ENCODE assay signal across 9 cellular contexts in genomic region chr6:31736768-31737314, GRCh38. TPM values are rescaled to one million over a fixed set of nuclear protein-coding genes. Genes with fewer than 3 reads are reported as not detected.
DNase-seq lines count a peak whose midpoint lies in the region; ATAC-seq and TF ChIP-seq lines count a peak whose summit lies in the region.
"Had no signal": no experiment of that assay in that cellular context is flagged by ENCODE, and none has a peak within 500 bp of the region (broad histone marks: within the 10 kb centered on the region; RNA-seq: fewer than 3 reads in every experiment).

No MANE protein-coding gene starts in this region.

- peak overlapping the region; percentile 96 to 99 (median 98) for H3K27ac ChIP-seq in transverse colon

- H3K9me3 ChIP-seq in transverse colon, result no peaks in the 10 kb centered on the region

- peaks cover 68% of the 10 kb centered on the region for H3K4me1 Mint-ChIP-seq in activated CD4-positive, alpha-beta T cell treated with anti-CD3 and anti-CD28 coated beads, Interleukin-2, amount 10 ng/mL, durations not matched to agents 7 days and 5 days

- H3K27ac Mint-ChIP-seq in activated CD4-positive, alpha-beta T cell treated with anti-CD3 and anti-CD28 coated beads, Interleukin-2, amount 10 ng/mL, durations not matched to agents 7 days and 5 days, result peak overlapping the region; percentile 96

- no peaks in the 10 kb centered on the region for H3K27me3 ChIP-seq in transverse colon

- intact Hi-C loops in lower leg skin (cut with DNase I; ENCODE audit: low total_unique reads), result no loop called here
- intact Hi-C loops in transverse colon (cut with DNase I; ENCODE audit: low total_unique reads), result no loop called here

- H3K27me3 Mint-ChIP-seq in activated CD4-positive, alpha-beta T cell treated with anti-CD3 and anti-CD28 coated beads, Interleukin-2, amount 10 ng/mL, durations not matched to agents 7 days and 5 days, result no peaks in the 10 kb centered on the region

- no peak for DNase-seq in activated CD4-positive, alpha-beta T cell treated with anti-CD3 and anti-CD28 coated beads, Interleukin-2, amount 10 ng/mL, durations not matched to agents 7 days and 5 days
- no peak for DNase-seq in activated CD4-positive, alpha-beta T cell treated with anti-CD3 and anti-CD28 coated beads, Interleukin-2, amount 50 U/mL, for 48 hours
- no peak for DNase-seq in astrocyte of the spinal cord (ENCODE audit: low read depth, low spot score)
- DNase-seq in lower leg skin (ENCODE audit: low spot score in 2 of 2), result no peak
- peak; percentile 26 for DNase-seq in transverse colon
- DNase-seq in NOMO-1 treated with dmso at 0.1 percent for 144 hours (lab: John Stamatoyannopoulos, UW; ENCODE audit: unreplicated experiment), result no peak
- DNase-seq in DMS153 treated with DMSO at 0.1 percent for 48 hours (lab: John Stamatoyannopoulos, UW; ENCODE audit: unreplicated experiment), result no peak

- H3K9me3 Mint-ChIP-seq in activated CD4-positive, alpha-beta T cell treated with anti-CD3 and anti-CD28 coated beads, Interleukin-2, amount 10 ng/mL, durations not matched to agents 7 days and 5 days, result no peaks in the 10 kb centered on the region

- TF ChIP-seq POLR2A in lower leg skin (IDR thresholded peaks at IDR 0.05), result no peak
- no peak for TF ChIP-seq POLR2A in transverse colon (IDR thresholded peaks at IDR 0.05)

- H3K36me3 ChIP-seq in transverse colon, result peaks cover 0 to 21% (median 8%) of the 10 kb centered on the region in 4 donors

- POLR2A ChIA-PET in activated CD4-positive, alpha-beta T cell treated with anti-CD3 and anti-CD28 coated beads, Interleukin-2, amount 10 ng/mL, durations not matched to agents 7 days and 5 days (lab: Charles Lee), result interaction anchor here (0.6 to 2.7 kb wide), 4 partner anchors 11 to 90 kb away, joined by 3 to 9 read pairs (median 6); partner anchors contain the start of genes ABHD16A, HSPA1B and LSM2

- peaks cover 42% of the 10 kb centered on the region for H3K36me3 Mint-ChIP-seq in activated CD4-positive, alpha-beta T cell treated with anti-CD3 and anti-CD28 coated beads, Interleukin-2, amount 10 ng/mL, durations not matched to agents 7 days and 5 days (ENCODE audit: low read depth)

- H3K4me1 ChIP-seq in transverse colon, result peaks cover 23 to 68% (median 55%) of the 10 kb centered on the region in 4 donors

- H3K4me3 ChIP-seq in astrocyte of the spinal cord (ENCODE audit: low read depth, low read length), result peak overlapping the region; percentile 63
- peak overlapping the region; percentile 89 for H3K4me3 ChIP-seq in lower leg skin (ENCODE audit: low read depth, poor library complexity, severe bottlenecking)
- H3K4me3 ChIP-seq in transverse colon, result peak overlapping the region; percentile 56 to 91 (median 75)

- peak overlapping the region; percentile 94 for H3K4me3 Mint-ChIP-seq in activated CD4-positive, alpha-beta T cell treated with anti-CD3 and anti-CD28 coated beads, Interleukin-2, amount 10 ng/mL, durations not matched to agents 7 days and 5 days

- TF ChIP-seq CTCF in astrocyte of the spinal cord (IDR thresholded peaks at IDR 0.05; ENCODE audit: low read depth, low read length) (no peak), lower leg skin (IDR thresholded peaks at IDR 0.05) (no peak), transverse colon (IDR thresholded peaks at IDR 0.05) (no peak)

- 32 to 39% methylated on average over 10 of the region's 10 CpGs for WGBS in lower leg skin, 2 donors
- WGBS in transverse colon (ENCODE audit: low coverage in 1 of 2), 2 donors, result 24 to 26% methylated on average over 6 to 10 of the region's 10 CpGs

- in situ Hi-C loops in astrocyte of the spinal cord (cut with HindIII; ENCODE audit: low sequenced_read_pairs) (no loop called here), transverse colon (cut with MboI; ENCODE audit: low pct_ligation_motif_present in 1 of 4, low pct_unique_long_range_greater_than_20kb in 1 of 4, low sequenced_read_pairs in 3 of 4) (loop anchor here in 1 of 4 donors (10.0 kb wide), 1 partner anchor 88 kb away; the partner anchor contains the start of gene HSPA1B)

- no peak for TF ChIP-seq EP300 in transverse colon (IDR thresholded peaks at IDR 0.05; ENCODE audit: low read depth)

- no peak for ATAC-seq in HG03159 (IDR thresholded peaks at IDR 0.05; ENCODE audit: unreplicated experiment)

- CTCF ChIA-PET in activated CD4-positive, alpha-beta T cell treated with anti-CD3 and anti-CD28 coated beads, Interleukin-2, amount 10 ng/mL, durations not matched to agents 7 days and 5 days (lab: Charles Lee), result interaction anchor here (0.6 to 4.1 kb wide), 7 partner anchors 10 to 1237 kb away, joined by 3 to 21 read pairs (median 7); partner anchors contain the start of gene VWA7

RNA-seq across cellular contexts. Expression of gene CLIC1, which starts 0.5 kb away (rescaled TPM):
- total RNA-seq in activated CD4-positive, alpha-beta T cell treated with anti-CD3 and anti-CD28 coated beads, Interleukin-2, amount 10 ng/mL, durations not matched to agents 7 days and 5 days, result 100 to 1,000 TPM; 525 to 561 TPM
- total RNA-seq in lower leg skin (100 to 1,000 TPM; 293 to 430 (median 393) TPM), transverse colon (100 to 1,000 TPM; 253 to 375 (median 362) TPM)

RNA-seq across cellular contexts. Expression of gene MSH5, which starts 3.0 kb away (rescaled TPM):
- 10 to 100 TPM; 56.1 to 58.0 TPM for total RNA-seq in activated CD4-positive, alpha-beta T cell treated with anti-CD3 and anti-CD28 coated beads, Interleukin-2, amount 10 ng/mL, durations not matched to agents 7 days and 5 days
- total RNA-seq in lower leg skin (10 to 100 TPM in 3 of 4 donors, 1 to 10 TPM in 1; 7.8 to 13.8 (median 11.4) TPM), transverse colon (100 to 1,000 TPM in 1 of 4 donors, 10 to 100 TPM in 3; 16.5 to 159 (median 43.9) TPM)

RNA-seq across cellular contexts. Expression of gene DDAH2, which starts 7.7 kb away (rescaled TPM):
- 10 to 100 TPM; 13.3 to 15.4 TPM for total RNA-seq in activated CD4-positive, alpha-beta T cell treated with anti-CD3 and anti-CD28 coated beads, Interleukin-2, amount 10 ng/mL, durations not matched to agents 7 days and 5 days
- 100 to 1,000 TPM in 3 of 4 donors, 10 to 100 TPM in 1; 65.7 to 124 (median 106) TPM for total RNA-seq in lower leg skin
- total RNA-seq in transverse colon, result 100 to 1,000 TPM in 3 of 4 donors, 10 to 100 TPM in 1; 78.3 to 148 (median 107) TPM

RNA-seq across cellular contexts. Expression of gene MPIG6B, which starts 13.7 kb away (rescaled TPM):
- total RNA-seq in activated CD4-positive, alpha-beta T cell treated with anti-CD3 and anti-CD28 coated beads, Interleukin-2, amount 10 ng/mL, durations not matched to agents 7 days and 5 days, result under 1 TPM; 0.15 to 0.19 TPM
- total RNA-seq in lower leg skin (10 to 100 TPM in 1 of 4 donors, 1 to 10 TPM in 3; 6.0 to 10.5 (median 7.9) TPM), transverse colon (under 1 TPM in 1 of 4 donors, not detected in 3; 0.16 TPM)
- total RNA-seq: T-helper 2 cell treated with Interferon-gamma antibody and Interleukin-4, amounts not matched to agents 100 ng/mL and 5 ng/mL, for 36 hours had no signal

RNA-seq across cellular contexts. Expression of gene LY6G6C, which starts 15.3 kb away (rescaled TPM):
- total RNA-seq in activated CD4-positive, alpha-beta T cell treated with anti-CD3 and anti-CD28 coated beads, Interleukin-2, amount 10 ng/mL, durations not matched to agents 7 days and 5 days, result not detected
- total RNA-seq in lower leg skin (100 to 1,000 TPM; 189 to 513 (median 237) TPM), transverse colon (not detected)
- total RNA-seq: T-helper 2 cell treated with Interferon-gamma antibody and Interleukin-4, amounts not matched to agents 100 ng/mL and 5 ng/mL, for 36 hours had no signal

Comparison
In these comparisons a context has a peak if more than half of its experiments do, and no peak if none do; other contexts are left out.
1. RNA of gene DDAH2, which starts 7.7 kb away (total RNA-seq): 78.3 to 148 TPM in transverse colon and 65.7 to 124 TPM in lower leg skin; 13.3 to 15.4 TPM in activated CD4-positive, alpha-beta T cell treated with anti-CD3 and anti-CD28 coated beads, Interleukin-2, amount 10 ng/mL, durations not matched to agents 7 days and 5 days; every median in the first group is over 4 times any median in the second.
2. Peak in every context shown above with its lines, with median percentiles within 50 percentile points of each other: H3K4me3 ChIP-seq.